Comparison of ENCODE assay signal across 8 cellular contexts in the genomic region with DNA sequence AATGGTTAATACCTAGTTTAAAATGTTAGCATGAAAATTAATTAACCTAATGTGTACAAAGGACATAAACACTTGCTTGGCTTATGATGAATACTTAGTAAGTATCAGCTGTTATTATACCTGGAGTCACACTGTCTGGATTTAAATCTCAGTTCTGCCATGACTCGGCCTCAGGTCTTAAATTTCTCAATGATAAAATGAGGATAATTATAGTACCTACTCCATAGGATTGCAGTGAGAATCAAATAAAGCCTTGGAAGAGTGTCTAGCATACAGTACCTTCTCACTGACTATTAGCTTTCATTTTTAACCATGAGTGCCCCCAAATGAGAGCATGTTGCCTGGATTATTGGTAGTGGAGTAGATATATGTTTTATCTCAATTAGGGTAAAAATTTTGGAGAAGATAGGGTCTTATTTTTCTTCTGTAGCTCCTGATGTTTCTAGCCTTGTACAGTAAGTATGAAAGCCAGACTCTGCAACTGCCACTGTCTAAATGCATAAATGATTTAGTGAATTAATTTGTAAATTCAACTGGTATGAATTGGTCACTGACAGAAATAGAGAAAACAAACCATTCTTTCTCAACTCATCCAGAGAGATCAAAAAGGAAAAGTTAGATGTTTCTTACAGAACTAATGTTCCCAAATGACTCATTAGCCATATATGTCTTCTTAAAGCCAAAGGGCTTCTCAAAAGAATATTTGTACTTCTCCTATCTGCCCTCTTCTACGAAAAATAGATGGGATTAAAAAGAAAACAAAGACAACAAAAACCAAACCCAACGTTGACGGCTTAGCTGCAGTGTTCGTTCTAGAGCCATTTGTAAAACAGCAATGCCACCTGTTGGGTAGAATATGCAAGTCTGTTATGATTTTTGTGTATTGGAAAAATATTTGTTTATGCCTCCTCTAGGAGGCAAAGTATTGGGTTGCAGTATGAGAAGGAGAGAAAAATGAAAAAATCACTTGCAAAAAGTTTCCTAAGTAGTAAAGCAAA. TPM values are rescaled to one million over a fixed set of nuclear protein-coding genes. Genes with fewer than 3 reads are reported as not detected.
DNase-seq lines count a peak whose midpoint lies in the region; ATAC-seq and TF ChIP-seq lines count a peak whose summit lies in the region.

No MANE protein-coding gene starts in this region.

- H3K36me3 Mint-ChIP-seq in type B pancreatic cell, result no peaks in the 10 kb centered on the region

- peak; percentile 35 for DNase-seq in AG20443 (ENCODE audit: low spot score)
- peak; percentile 24 for DNase-seq in HFF-Myc (ENCODE audit: extremely low read depth, low read depth)
- DNase-seq in SK-N-DZ (ENCODE audit: low spot score), result peak; percentile 2
- DNase-seq in heart right ventricle, result peak in 1 of 2 donors; percentile 9
- DNase-seq in type B pancreatic cell (ENCODE audit: extremely low spot score, unreplicated experiment), result no peak
- no peak for DNase-seq in OCI-M2 (lab: John Stamatoyannopoulos, UW; ENCODE audit: unreplicated experiment)
- no peak for DNase-seq in 8988T

- H3K9me3 ChIP-seq in heart right ventricle, result peaks cover 0 to 6% (median 0%) of the 10 kb centered on the region in 11 donors

- H3K4me3 Mint-ChIP-seq in type B pancreatic cell, result no peak overlapping the region

- H3K4me1 ChIP-seq in heart right ventricle, result peaks cover 0 to 12% (median 0%) of the 10 kb centered on the region in 9 donors

- H3K4me1 Mint-ChIP-seq in type B pancreatic cell (ENCODE audit: unreplicated experiment), result peaks cover 7% of the 10 kb centered on the region

- no peaks in the 10 kb centered on the region for H3K9me3 Mint-ChIP-seq in type B pancreatic cell

- H3K27ac Mint-ChIP-seq in type B pancreatic cell, result no peak overlapping the region

- H3K27me3 ChIP-seq in heart right ventricle, result no peaks in the 10 kb centered on the region

- TF ChIP-seq CTCF in HFF-Myc (IDR thresholded peaks at IDR 0.05; ENCODE audit: low read depth, low read length, missing control alignments) (peak; percentile 27), heart right ventricle (IDR thresholded peaks at IDR 0.05) (peak in 8 of 9 donors; percentile 50 to 80 (median 67)), type B pancreatic cell (conservative IDR thresholded peaks at IDR 0.05) (peak; percentile 75)

- H3K27ac ChIP-seq in heart right ventricle, result peak overlapping the region in 1 of 10 donors; percentile 27

- no peaks in the 10 kb centered on the region for H3K27me3 Mint-ChIP-seq in type B pancreatic cell

- H3K36me3 ChIP-seq in heart right ventricle, result no peaks in the 10 kb centered on the region

- 14 to 15% methylated on average over 5 of the region's 5 CpGs for WGBS in heart right ventricle, 2 donors

- H3K4me3 ChIP-seq in HFF-Myc (replicated peaks; ENCODE audit: low read depth, low read length) (no peak overlapping the region), heart right ventricle (peak overlapping the region in 6 of 10 donors; percentile 8 to 40 (median 22))

- intact Hi-C loops in heart right ventricle (cut with DNase I), result loop anchor here in 8 of 10 donors (5.0 to 10.0 kb wide), 9 partner anchors 107 to 954 kb away; a partner anchor contains a TSS

- peak in 6 of 8 donors; percentile 60 to 72 (median 70) for ATAC-seq in heart right ventricle
- no peak for ATAC-seq in GM21367 (IDR thresholded peaks at IDR 0.05; ENCODE audit: unreplicated experiment)

RNA-seq across cellular contexts. Expression of a gene that starts 53.8 kb away (rescaled TPM):
- polyA plus RNA-seq in SK-N-DZ (2014; cell fraction: cytosol; rRNA removed), result not detected in 2 replicates
- polyA plus RNA-seq in SK-N-DZ (2014; cell fraction: nucleus; rRNA removed), result not detected in 2 replicates
- total RNA-seq in heart right ventricle (not detected), type B pancreatic cell (ENCODE audit: low replicate concordance) (not detected in 2 replicates)
- not detected for polyA plus RNA-seq in heart right ventricle

Comparison
In these comparisons a context has a peak if more than half of its experiments do, and no peak if none do; other contexts are left out.
1. DNase-seq: peak in AG20443 (single experiment), HFF-Myc (single experiment) and SK-N-DZ (single experiment); none in type B pancreatic cell (single experiment), OCI-M2 (single experiment) and 8988T (single experiment).
2. Peak in every context shown above with its lines, with median percentiles within 50 percentile points of each other: CTCF ChIP-seq.